Comparison of ENCODE assay signal across 9 cellular contexts in genomic region chr19:36574762-36575161, GRCh38. TPM values are rescaled to one million over a fixed set of nuclear protein-coding genes. Genes with fewer than 3 reads are reported as not detected.
DNase-seq lines count a peak whose midpoint lies in the region; ATAC-seq and TF ChIP-seq lines count a peak whose summit lies in the region.
"Had no signal": no experiment of that assay in that cellular context is flagged by ENCODE, and none has a peak within 500 bp of the region (broad histone marks: within the 10 kb centered on the region; RNA-seq: fewer than 3 reads in every experiment).

No MANE protein-coding gene starts in this region.

- CTCF ChIA-PET in activated B cell treated with CpG ODN at 0.5 μM for 24 hours (lab: Charles Lee): no interaction called here

- H3K4me1 Mint-ChIP-seq in activated CD4-positive, alpha-beta T cell treated with anti-CD3 and anti-CD28 coated beads, Interleukin-2, amount 10 ng/mL, durations not matched to agents 24 days and 14 days: peaks cover 24% of the 10 kb centered on the region
- H3K4me1 Mint-ChIP-seq in activated B cell treated with CpG ODN at 0.5 μM for 24 hours: peaks cover 33% of the 10 kb centered on the region

- H3K4me3 Mint-ChIP-seq in activated CD4-positive, alpha-beta T cell treated with anti-CD3 and anti-CD28 coated beads, Interleukin-2, amount 10 ng/mL, durations not matched to agents 24 days and 14 days: peak overlapping the region; percentile 89
- peak overlapping the region; percentile 89 for H3K4me3 Mint-ChIP-seq in activated B cell treated with CpG ODN at 0.5 μM for 24 hours

- H3K36me3 ChIP-seq in skeletal muscle satellite cell (ENCODE audit: insufficient read depth, low read length): peaks cover 30% of the 10 kb centered on the region

- peak overlapping the region; percentile 89 for H3K4me3 ChIP-seq in skeletal muscle satellite cell (ENCODE audit: low read length)

- no peak for ATAC-seq in activated B cell treated with CpG ODN at 0.5 μM for 24 hours (ENCODE audit: low read depth)

- peak overlapping the region; percentile 8 for H3K27ac Mint-ChIP-seq in activated CD4-positive, alpha-beta T cell treated with anti-CD3 and anti-CD28 coated beads, Interleukin-2, amount 10 ng/mL, durations not matched to agents 24 days and 14 days
- H3K27ac Mint-ChIP-seq in activated B cell treated with CpG ODN at 0.5 μM for 24 hours: no peak overlapping the region

- peaks cover 22% of the 10 kb centered on the region for H3K9me3 Mint-ChIP-seq in activated CD4-positive, alpha-beta T cell treated with anti-CD3 and anti-CD28 coated beads, Interleukin-2, amount 10 ng/mL, durations not matched to agents 24 days and 14 days
- no peaks in the 10 kb centered on the region for H3K9me3 Mint-ChIP-seq in activated B cell treated with CpG ODN at 0.5 μM for 24 hours

- peaks cover 3% of the 10 kb centered on the region for H3K4me1 ChIP-seq in skeletal muscle satellite cell (ENCODE audit: control insufficient read depth, insufficient read depth, low read length)

- DNase-seq in activated CD4-positive, alpha-beta T cell treated with anti-CD3 and anti-CD28 coated beads, Interleukin-2, amount 10 ng/mL, durations not matched to agents 24 days and 14 days: no peak
- DNase-seq in activated CD4-positive, alpha-beta T cell treated with anti-CD3 and anti-CD28 coated beads, Interleukin-2, amount 50 U/mL, for 1 hour: no peak
- DNase-seq in activated B cell treated with CpG ODN at 0.5 μM for 24 hours (no peak), fibroblast of peridontal ligament (ENCODE audit: extremely low read depth) (peak; percentile 2), glomerular visceral epithelial cell (ENCODE audit: extremely low spot score) (no peak), T-helper 9 cell (no peak), NCI-H1694 (lab: John Stamatoyannopoulos, UW) (no peak)
- DNase-seq: NCI-H2171 had no signal

- no peaks in the 10 kb centered on the region for H3K27me3 ChIP-seq in skeletal muscle satellite cell (ENCODE audit: control insufficient read depth, insufficient read depth, low read length)

- intact Hi-C loops in activated CD4-positive, alpha-beta T cell treated with anti-CD3 and anti-CD28 coated beads, Interleukin-2, amount 10 ng/mL, durations not matched to agents 24 days and 14 days (cut with micrococcal nuclease): no loop called here
- intact Hi-C loops in activated B cell treated with CpG ODN at 0.5 μM for 24 hours (cut with micrococcal nuclease): loop anchor here (10.0 kb wide), 2 partner anchors 160 to 400 kb away; partner anchors contain the start of gene ZFP82

- H3K27me3 Mint-ChIP-seq in activated CD4-positive, alpha-beta T cell treated with anti-CD3 and anti-CD28 coated beads, Interleukin-2, amount 10 ng/mL, durations not matched to agents 24 days and 14 days: no peaks in the 10 kb centered on the region
- H3K27me3 Mint-ChIP-seq in activated B cell treated with CpG ODN at 0.5 μM for 24 hours: no peaks in the 10 kb centered on the region

- H3K9ac ChIP-seq in skeletal muscle satellite cell (ENCODE audit: low read depth, low read length): no peak overlapping the region

- TF ChIP-seq CTCF in activated B cell treated with CpG ODN at 0.5 μM for 24 hours (IDR thresholded peaks at IDR 0.05): no peak

- no peaks in the 10 kb centered on the region for H3K9me3 ChIP-seq in skeletal muscle satellite cell (replicated peaks; ENCODE audit: low read length)

- POLR2A ChIA-PET in activated B cell treated with CpG ODN at 0.5 μM for 24 hours (lab: Charles Lee): no interaction called here

- H3K36me3 Mint-ChIP-seq in activated CD4-positive, alpha-beta T cell treated with anti-CD3 and anti-CD28 coated beads, Interleukin-2, amount 10 ng/mL, durations not matched to agents 24 days and 14 days (ENCODE audit: low read depth): peaks cover 74% of the 10 kb centered on the region
- H3K36me3 Mint-ChIP-seq in activated B cell treated with CpG ODN at 0.5 μM for 24 hours (ENCODE audit: low read depth): peaks cover 60% of the 10 kb centered on the region

- H3K4me2 ChIP-seq in skeletal muscle satellite cell (ENCODE audit: low read length): peak overlapping the region; percentile 99

RNA-seq across cellular contexts. Expression of gene ZNF529, which starts 1.7 kb away (rescaled TPM):
- 16.8 and 17.6 TPM in 2 replicates for total RNA-seq in activated CD4-positive, alpha-beta T cell treated with anti-CD3 and anti-CD28 coated beads, Interleukin-2, amount 10 ng/mL, durations not matched to agents 24 days and 14 days
- total RNA-seq in activated B cell treated with CpG ODN at 0.5 μM for 24 hours: 21.9 and 23.6 TPM in 2 replicates
- 7.4 and 10.5 TPM in 2 replicates for total RNA-seq in skeletal muscle satellite cell (2012; rRNA removed)

RNA-seq across cellular contexts. Expression of gene ZNF382, which starts 30.4 kb away (rescaled TPM):
- total RNA-seq in activated CD4-positive, alpha-beta T cell treated with anti-CD3 and anti-CD28 coated beads, Interleukin-2, amount 10 ng/mL, durations not matched to agents 24 days and 14 days: 9.5 and 13.2 TPM in 2 replicates
- 11.5 and 14.4 TPM in 2 replicates for total RNA-seq in activated B cell treated with CpG ODN at 0.5 μM for 24 hours
- 4.8 and 6.6 TPM in 2 replicates for total RNA-seq in skeletal muscle satellite cell (2012; rRNA removed)

RNA-seq across cellular contexts. Expression of gene ZNF260, which starts 46.7 kb away (rescaled TPM):
- 6.7 and 8.0 TPM in 2 replicates for total RNA-seq in activated CD4-positive, alpha-beta T cell treated with anti-CD3 and anti-CD28 coated beads, Interleukin-2, amount 10 ng/mL, durations not matched to agents 24 days and 14 days
- 9.8 and 13.6 TPM in 2 replicates for total RNA-seq in activated B cell treated with CpG ODN at 0.5 μM for 24 hours
- 9.8 and 14.2 TPM in 2 replicates for total RNA-seq in skeletal muscle satellite cell (2012; rRNA removed)
